Comparison of ENCODE assay signal across 8 cellular contexts in genomic region chr1:205458777-205459566, GRCh38. TPM values are rescaled to one million over a fixed set of nuclear protein-coding genes. Genes with fewer than 3 reads are reported as not detected.
DNase-seq lines count a peak whose midpoint lies in the region; ATAC-seq and TF ChIP-seq lines count a peak whose summit lies in the region.

No MANE protein-coding gene starts in this region.

- H2AK5ac ChIP-seq in H9 (ENCODE audit: insufficient read length, low read length): no peak overlapping the region

- H3K27me3 ChIP-seq in H9 (ENCODE audit: insufficient read depth, low read length): no peaks in the 10 kb centered on the region; the same call in 1 of the 2 replicates
- peaks cover 3% of the 10 kb centered on the region for H3K27me3 ChIP-seq in neural progenitor cell
- peaks cover 37 to 76% (median 53%) of the 10 kb centered on the region in 3 donors for H3K27me3 ChIP-seq in sigmoid colon

- no peak overlapping the region for H3K4ac ChIP-seq in H9 (ENCODE audit: low read depth, low read length)

- CTCF ChIA-PET in OCI-LY7 (lab: Charles Lee; ENCODE audit: unreplicated experiment): no interaction called here

- no peak for TF ChIP-seq POLR2A in sigmoid colon (IDR thresholded peaks at IDR 0.05)

- H3K18ac ChIP-seq in H9 (ENCODE audit: insufficient read length, low read depth, low read length): no peak overlapping the region

- H4K20me1 ChIP-seq in H9 (ENCODE audit: control insufficient read depth, insufficient read depth, insufficient read length) (no peaks in the 10 kb centered on the region), OCI-LY7 (ENCODE audit: insufficient read depth, low read length) (no peaks in the 10 kb centered on the region), neural progenitor cell (ENCODE audit: low read depth) (peaks cover 35% of the 10 kb centered on the region)

- H3K36me3 ChIP-seq in OCI-LY7 (ENCODE audit: insufficient read depth, low read length) (no peaks in the 10 kb centered on the region), neural progenitor cell (no peaks in the 10 kb centered on the region), sigmoid colon (no peaks in the 10 kb centered on the region)

- peaks cover under 1% of the 10 kb centered on the region for H3K79me1 ChIP-seq in H9 (ENCODE audit: insufficient read depth, low read depth, low read length, poor library complexity, severe bottlenecking)

- no peak overlapping the region for H2BK120ac ChIP-seq in H9 (ENCODE audit: low read depth, low read length, poor library complexity, severe bottlenecking)

- H2AFZ ChIP-seq in H9 (ENCODE audit: low read length): no peak overlapping the region
- no peak overlapping the region for H2AFZ ChIP-seq in OCI-LY7 (ENCODE audit: low read length)
- no peak overlapping the region for H2AFZ ChIP-seq in neural progenitor cell (replicated peaks)

- DNase-seq in H9: peak; percentile 76
- peak; percentile 27 for DNase-seq in OCI-LY7 (ENCODE audit: low spot score)
- DNase-seq in dermis microvascular lymphatic vessel endothelial cell (ENCODE audit: low read depth in 2 of 2): peak; percentile 33 to 70
- peak; percentile 90 for DNase-seq in neural progenitor cell (ENCODE audit: low spot score)
- no peak for DNase-seq in substantia nigra (lab: John Stamatoyannopoulos, UW)
- DNase-seq in sigmoid colon: no peak

- no CpG with 5 or more reads among the region's 6 CpGs for WGBS in H9 (ENCODE audit: extremely low coverage, insufficient read length, low lambda C conversion rate)
- WGBS in sigmoid colon, 2 donors: 54 to 60% methylated on average over 6 of the region's 6 CpGs

- no peak overlapping the region for H2BK12ac ChIP-seq in H9 (ENCODE audit: insufficient read length, low read depth, low read length)

- H3K4me3 Mint-ChIP-seq in H9 (no peak overlapping the region), neural progenitor cell (no peak overlapping the region)

- H3K27ac ChIP-seq in H9 (ENCODE audit: insufficient read length, low read depth, low read length) (no peak overlapping the region), OCI-LY7 (ENCODE audit: low read depth, low read length, poor library complexity, severe bottlenecking) (no peak overlapping the region), neural progenitor cell (no peak overlapping the region), substantia nigra (ENCODE audit: low read depth, low read length, poor library complexity, severe bottlenecking) (no peak overlapping the region), sigmoid colon (no peak overlapping the region)

- H3K23ac ChIP-seq in H9 (ENCODE audit: insufficient read length, low read depth, low read length): no peak overlapping the region

- no TSS peak for BruUV-seq in OCI-LY7 (replicated peaks; lab: Mats Ljungman, UMichigan)

- peaks cover 21% of the 10 kb centered on the region for H3K23me2 ChIP-seq in H9 (ENCODE audit: insufficient read length, low read depth, low read length, poor library complexity, severe bottlenecking)

- H3K56ac ChIP-seq in H9 (ENCODE audit: insufficient read length, low read depth, low read length): no peak overlapping the region

- H3K4me2 ChIP-seq in H9 (ENCODE audit: insufficient read depth, insufficient read length, low read length) (no peak overlapping the region), OCI-LY7 (ENCODE audit: low read length) (no peak overlapping the region), neural progenitor cell (no peak overlapping the region)

- H3T11ph ChIP-seq in H9 (ENCODE audit: low read length): no peak overlapping the region

- H3K36me3 Mint-ChIP-seq in H9 (ENCODE audit: insufficient read depth in 1 of 3, low read depth in 3 of 3): peaks cover 0 to 8% (median 5%) of the 10 kb centered on the region in 3 experiments; a peak in 5 of 7 replicates
- peaks cover 5% of the 10 kb centered on the region for H3K36me3 Mint-ChIP-seq in neural progenitor cell

- ATAC-seq in GM21390 (IDR thresholded peaks at IDR 0.05; ENCODE audit: unreplicated experiment) (no peak), HG03521 (IDR thresholded peaks at IDR 0.05; ENCODE audit: unreplicated experiment) (no peak)

- H3K27me3 Mint-ChIP-seq in H9 (ENCODE audit: low read depth) (peaks cover 34% of the 10 kb centered on the region), neural progenitor cell (ENCODE audit: insufficient read depth, low read depth) (peaks cover 10% of the 10 kb centered on the region)

- no peaks in the 10 kb centered on the region for H3K79me2 ChIP-seq in H9 (ENCODE audit: insufficient read depth, low read length)
- H3K79me2 ChIP-seq in OCI-LY7 (ENCODE audit: insufficient read depth, low read depth, low read length): no peaks in the 10 kb centered on the region
- peaks cover 28% of the 10 kb centered on the region for H3K79me2 ChIP-seq in neural progenitor cell (ENCODE audit: low read depth)

- H3K9me3 Mint-ChIP-seq in H9 (no peaks in the 10 kb centered on the region), neural progenitor cell (no peaks in the 10 kb centered on the region)

- H4K5ac ChIP-seq in H9 (ENCODE audit: insufficient read length, low read depth, low read length): no peak overlapping the region

- POLR2A ChIA-PET in OCI-LY7 (lab: Charles Lee): interaction anchor here (0.8 kb wide), 1 partner anchor 14 kb away, joined by 3 read pairs; no protein-coding TSS in a partner anchor

- no peak overlapping the region for H3K14ac ChIP-seq in H9 (ENCODE audit: insufficient read depth, low read length)

- H3K4me1 Mint-ChIP-seq in H9 (peaks cover 28 to 32% of the 10 kb centered on the region in 2 experiments), neural progenitor cell (peaks cover 21% of the 10 kb centered on the region)

- H4K91ac ChIP-seq in H9 (ENCODE audit: insufficient read length, low read depth, low read length): no peak overlapping the region

- peaks cover 8% of the 10 kb centered on the region for H3K4me1 ChIP-seq in H9 (ENCODE audit: insufficient read depth, low read length)
- H3K4me1 ChIP-seq in OCI-LY7 (ENCODE audit: insufficient read depth, low read length, poor library complexity, severe bottlenecking): no peaks in the 10 kb centered on the region
- H3K4me1 ChIP-seq in neural progenitor cell: peaks cover 28% of the 10 kb centered on the region
- H3K4me1 ChIP-seq in sigmoid colon: peaks cover 0 to 22% (median 20%) of the 10 kb centered on the region in 4 donors

- H3F3A ChIP-seq in neural progenitor cell (ENCODE audit: low read depth): peaks cover 62% of the 10 kb centered on the region

- H3K9ac ChIP-seq in H9 (ENCODE audit: extremely low read depth, insufficient read length, low read length): no peak overlapping the region
- H3K9ac ChIP-seq in neural progenitor cell: no peak overlapping the region

- H3K4me3 ChIP-seq in OCI-LY7 (ENCODE audit: low read depth, low read length, poor library complexity, severe bottlenecking): no peak overlapping the region
- H3K4me3 ChIP-seq in neural progenitor cell: no peak overlapping the region
- H3K4me3 ChIP-seq in sigmoid colon: no peak overlapping the region

- H3K9me2 ChIP-seq in OCI-LY7 (ENCODE audit: insufficient read depth, low read length): no peaks in the 10 kb centered on the region

- H4K8ac ChIP-seq in H9 (replicated peaks; ENCODE audit: insufficient read length, low read depth, low read length): no peak overlapping the region

- intact Hi-C loops in OCI-LY7 (cut with micrococcal nuclease; ENCODE audit: unreplicated experiment) (no loop called here), sigmoid colon (cut with DNase I) (no loop called here)

- no peaks in the 10 kb centered on the region for H3K9me3 ChIP-seq in H9 (ENCODE audit: control insufficient read depth, low read depth, low read length)
- no peaks in the 10 kb centered on the region for H3K9me3 ChIP-seq in OCI-LY7 (ENCODE audit: low read length)
- H3K9me3 ChIP-seq in neural progenitor cell (ENCODE audit: low read depth): no peaks in the 10 kb centered on the region
- no peaks in the 10 kb centered on the region for H3K9me3 ChIP-seq in sigmoid colon

- H3K27ac Mint-ChIP-seq in H9 (no peak overlapping the region), neural progenitor cell (no peak overlapping the region)

- H2BK15ac ChIP-seq in H9 (ENCODE audit: low read depth, low read length): no peak overlapping the region

- no peak overlapping the region for H2BK20ac ChIP-seq in H9 (ENCODE audit: low read depth, low read length, poor library complexity, severe bottlenecking)

- no peak for TF ChIP-seq CTCF in H9 (conservative IDR thresholded peaks at IDR 0.05)
- TF ChIP-seq CTCF in OCI-LY7 (conservative IDR thresholded peaks at IDR 0.05; ENCODE audit: low read length): no peak
- no peak for TF ChIP-seq CTCF in neural progenitor cell (IDR thresholded peaks at IDR 0.05)
- no peak for TF ChIP-seq CTCF in sigmoid colon (IDR thresholded peaks at IDR 0.05)

- H2BK5ac ChIP-seq in H9 (ENCODE audit: insufficient read length, low read length): no peak overlapping the region

- TF ChIP-seq EP300 in sigmoid colon (IDR thresholded peaks at IDR 0.05): no peak

RNA-seq across cellular contexts. Expression of gene BLACAT1, which starts 3.1 kb away (rescaled TPM):
- total RNA-seq in H9 (2021) (3.8 and 4.0 TPM in 2 replicates), OCI-LY7 (2022) (0.29 and 0.48 TPM in 2 replicates), dermis microvascular lymphatic vessel endothelial cell (under 0.01 TPM in 1 of 2 replicates, not detected in the other), neural progenitor cell (ENCODE audit: low replicate concordance) (13.9 and 25.7 TPM in 2 replicates), sigmoid colon (under 1 TPM in 1 of 4 donors, not detected in 3; 0.36 TPM)
- 0.19 TPM in 1 of 2 replicates, not detected in the other for total RNA-seq in OCI-LY7 (2014; rRNA removed; shearing (Covaris generic))
- under 1 TPM in 1 of 3 donors, not detected in 2; 0.51 TPM for polyA plus RNA-seq in sigmoid colon

RNA-seq across cellular contexts. Expression of gene LEMD1, which starts 37.1 kb away (rescaled TPM):
- total RNA-seq in H9 (2021) (11.8 and 11.9 TPM in 2 replicates), OCI-LY7 (2022) (0.63 TPM in 1 of 2 replicates, not detected in the other), dermis microvascular lymphatic vessel endothelial cell (0.26 TPM in 1 of 2 replicates, not detected in the other), neural progenitor cell (ENCODE audit: low replicate concordance) (15.0 and 79.0 TPM in 2 replicates), sigmoid colon (not detected)
- total RNA-seq in OCI-LY7 (2014; rRNA removed; shearing (Covaris generic)): 0.44 and 0.57 TPM in 2 replicates
- polyA plus RNA-seq in sigmoid colon: under 1 TPM in 1 of 3 donors, not detected in 2; 0.34 TPM

RNA-seq across cellular contexts. Expression of gene CDK18, which starts 45.5 kb away (rescaled TPM):
- total RNA-seq in H9 (2021) (34.6 and 38.5 TPM in 2 replicates), OCI-LY7 (2022) (21.2 and 24.1 TPM in 2 replicates), dermis microvascular lymphatic vessel endothelial cell (0.25 and 0.39 TPM in 2 replicates), neural progenitor cell (ENCODE audit: low replicate concordance) (14.1 and 25.5 TPM in 2 replicates), sigmoid colon (10 to 100 TPM in 2 of 4 donors, 1 to 10 TPM in 2; 6.7 to 14.3 (median 11.4) TPM)
- 10.1 and 10.9 TPM in 2 replicates for total RNA-seq in OCI-LY7 (2014; rRNA removed; shearing (Covaris generic))
- 10 to 100 TPM; 10.8 to 26.8 (median 14.3) TPM for polyA plus RNA-seq in sigmoid colon

Comparison
In these comparisons a context has a peak if more than half of its experiments do, and no peak if none do; other contexts are left out.
1. DNase-seq: peak in H9 (single experiment), OCI-LY7 (single experiment), dermis microvascular lymphatic vessel endothelial cell (2 of 2) and neural progenitor cell (single experiment); none in substantia nigra (0 of 49) and sigmoid colon (single experiment).